7 cellular contexts compared by ENCODE assay signal in genomic region chr14:100238419-100239199, GRCh38.
DNase-seq lines count a peak whose midpoint lies in the region; ATAC-seq and TF ChIP-seq lines count a peak whose summit lies in the region.

Gene YY1 (plus strand): TSS chr14:100239144. CDS start chr14:100239245, 101 bp downstream.

- DNase-seq in NCI-H2081 (lab: John Stamatoyannopoulos, UW) (peak; percentile 99 to 100), T-helper 9 cell (peak; percentile 99), astrocyte of the cerebellum (ENCODE audit: low read depth) (peak; percentile 95), hepatic stellate cell (ENCODE audit: low spot score) (peak; percentile 95), retina (peak; percentile 97)

- TF ChIP-seq CTCF in astrocyte of the cerebellum (IDR thresholded peaks at IDR 0.05; ENCODE audit: low read depth, low read length, missing control alignments): no peak

- peak within 1 kb of the TSS; percentile 84 for H3K4me3 ChIP-seq in astrocyte of the cerebellum (ENCODE audit: low read depth, low read length)

- ATAC-seq in GM18517 (IDR thresholded peaks at IDR 0.05; ENCODE audit: unreplicated experiment): peak; percentile 74
- peak; percentile 60 for ATAC-seq in HG03039 (IDR thresholded peaks at IDR 0.05; ENCODE audit: unreplicated experiment)

- in situ Hi-C loops in astrocyte of the cerebellum (cut with HindIII; ENCODE audit: low sequenced_read_pairs): loop anchor here (5.0 kb wide), 1 partner anchor 44 kb away; no protein-coding TSS in a partner anchor

Comparison
In these comparisons a context has a peak if more than half of its experiments do, and no peak if none do; other contexts are left out.
1. Peak in every context shown above with its lines: DNase-seq, ATAC-seq and H3K4me3 ChIP-seq.